Comparison of ENCODE assay signal across 8 cellular contexts in genomic region chr3:14123308-14124222, GRCh38. TPM values are rescaled to one million over a fixed set of nuclear protein-coding genes. Genes with fewer than 3 reads are reported as not detected.
DNase-seq lines count a peak whose midpoint lies in the region; ATAC-seq and TF ChIP-seq lines count a peak whose summit lies in the region.

No MANE protein-coding gene starts in this region.

- H3K4me3 ChIP-seq in Caco-2 (ENCODE audit: low read depth, low read length), result peak overlapping the region; percentile 95
- H3K4me3 ChIP-seq in OCI-LY7 (ENCODE audit: low read depth, low read length, poor library complexity, severe bottlenecking), result peak overlapping the region; percentile 93
- peak overlapping the region; percentile 97 for H3K4me3 ChIP-seq in epithelial cell of esophagus (ENCODE audit: low read length)
- H3K4me3 ChIP-seq in osteoblast (ENCODE audit: insufficient read depth, low read length), result peak overlapping the region; percentile 96

- peak overlapping the region; percentile 84 for H3K4me2 ChIP-seq in OCI-LY7 (ENCODE audit: low read length)
- peak overlapping the region; percentile 92 for H3K4me2 ChIP-seq in osteoblast (ENCODE audit: insufficient read depth, low read length)

- peaks cover 1% of the 10 kb centered on the region; the same call in 1 of the 2 replicates for H3K36me3 ChIP-seq in Caco-2 (ENCODE audit: control insufficient read depth, insufficient read depth, low read length)
- peaks cover 47% of the 10 kb centered on the region for H3K36me3 ChIP-seq in OCI-LY7 (ENCODE audit: insufficient read depth, low read length)
- H3K36me3 ChIP-seq in osteoblast (ENCODE audit: insufficient read depth, low read length), result peaks cover 14% of the 10 kb centered on the region

- BruUV-seq in Caco-2 (replicated peaks; lab: Mats Ljungman, UMichigan) (TSS peak; percentile 47), OCI-LY7 (replicated peaks; lab: Mats Ljungman, UMichigan) (TSS peak; percentile 59)

- H2AFZ ChIP-seq in OCI-LY7 (ENCODE audit: low read length) (peak overlapping the region; percentile 55), osteoblast (ENCODE audit: low read length) (peak overlapping the region; percentile 89)

- H3K9me3 Mint-ChIP-seq in Caco-2 (ENCODE audit: unreplicated experiment), result no peaks in the 10 kb centered on the region

- intact Hi-C loops in Caco-2 (cut with micrococcal nuclease; ENCODE audit: unreplicated experiment), result loop anchor here (1.0 to 10.0 kb wide), 3 partner anchors 55 to 469 kb away; partner anchors contain the start of genes LSM3 and XPC
- intact Hi-C loops in OCI-LY7 (cut with micrococcal nuclease; ENCODE audit: unreplicated experiment), result loop anchor here (1.0 to 10.0 kb wide), 4 partner anchors 55 to 824 kb away; partner anchors contain the start of genes LSM3, NR2C2 and XPC

- DNase-seq in Caco-2, result no peak
- peak; percentile 36 for DNase-seq in OCI-LY7 (ENCODE audit: low spot score)
- DNase-seq in epithelial cell of esophagus (ENCODE audit: low read depth), result peak; percentile 24
- no peak for DNase-seq in osteoblast (ENCODE audit: insufficient read length, low spot score, missing footprints)
- DNase-seq in GOT3 (lab: John Stamatoyannopoulos, UW), result no peak
- DNase-seq in HEK293T (ENCODE audit: extremely low spot score), result no peak
- DNase-seq in midbrain (lab: John Stamatoyannopoulos, UW), result no peak

- peaks cover 18% of the 10 kb centered on the region for H3K4me1 Mint-ChIP-seq in Caco-2 (ENCODE audit: low read depth, unreplicated experiment)

- H4K20me1 ChIP-seq in OCI-LY7 (ENCODE audit: insufficient read depth, low read length), result no peaks in the 10 kb centered on the region
- peaks cover 28% of the 10 kb centered on the region for H4K20me1 ChIP-seq in osteoblast (ENCODE audit: insufficient read depth, low read length)

- no peaks in the 10 kb centered on the region for H3K27me3 Mint-ChIP-seq in Caco-2 (ENCODE audit: insufficient read depth, unreplicated experiment)

- H3K79me2 ChIP-seq in OCI-LY7 (ENCODE audit: insufficient read depth, low read depth, low read length) (peaks cover 52% of the 10 kb centered on the region), osteoblast (ENCODE audit: insufficient read depth, low read length) (peaks cover 52% of the 10 kb centered on the region)

- H3K4me3 Mint-ChIP-seq in Caco-2 (ENCODE audit: unreplicated experiment), result peak overlapping the region; percentile 91

- CTCF ChIA-PET in Caco-2 (lab: Charles Lee), result interaction anchor here (2.7 kb wide), 2 partner anchors 9 to 228 kb away, joined by 11 to 56 read pairs; no protein-coding TSS in a partner anchor
- CTCF ChIA-PET in OCI-LY7 (lab: Charles Lee; ENCODE audit: unreplicated experiment), result interaction anchor here (0.6 to 1.3 kb wide), 2 partner anchors 55 to 527 kb away, joined by 3 to 4 read pairs; partner anchors contain the start of genes LSM3 and XPC
- CTCF ChIA-PET in HEK293T (lab: Yijun Ruan, JAX), result interaction anchor here (1.1 kb wide), 1 partner anchor 227 kb away, joined by 3 read pairs; no protein-coding TSS in a partner anchor

- peaks cover 24% of the 10 kb centered on the region for H3K36me3 Mint-ChIP-seq in Caco-2 (ENCODE audit: insufficient read depth, unreplicated experiment)

- peaks cover 12% of the 10 kb centered on the region; the same call in 1 of the 2 replicates for H3K4me1 ChIP-seq in Caco-2
- peaks cover 31% of the 10 kb centered on the region for H3K4me1 ChIP-seq in OCI-LY7 (ENCODE audit: insufficient read depth, low read length, poor library complexity, severe bottlenecking)
- peaks cover 21% of the 10 kb centered on the region for H3K4me1 ChIP-seq in osteoblast (ENCODE audit: insufficient read depth, low read length)

- TF ChIP-seq CTCF in Caco-2 (IDR thresholded peaks at IDR 0.05; ENCODE audit: insufficient read depth in 1 of 2, low read depth in 1 of 2, low read length in 1 of 2, severe bottlenecking in 1 of 2, unreplicated experiment in 1 of 2) (no peak), OCI-LY7 (conservative IDR thresholded peaks at IDR 0.05; ENCODE audit: low read length) (peak; percentile 67), epithelial cell of esophagus (IDR thresholded peaks at IDR 0.05; ENCODE audit: insufficient read depth, low read depth, low read length, missing control alignments) (peak; percentile 16), osteoblast (IDR thresholded peaks at IDR 0.05; ENCODE audit: extremely low read depth, low read depth, low read length) (no peak)

- H3K9me3 ChIP-seq in Caco-2 (no peaks in the 10 kb centered on the region), OCI-LY7 (ENCODE audit: low read length) (no peaks in the 10 kb centered on the region), osteoblast (ENCODE audit: low read depth, low read length) (no peaks in the 10 kb centered on the region)

- H3K27me3 ChIP-seq in Caco-2 (replicated peaks; ENCODE audit: control insufficient read depth, insufficient read depth, low read length), result no peaks in the 10 kb centered on the region
- H3K27me3 ChIP-seq in osteoblast (ENCODE audit: insufficient read depth, low read length), result no peaks in the 10 kb centered on the region

- ATAC-seq in GM18511 (IDR thresholded peaks at IDR 0.05; ENCODE audit: unreplicated experiment), result no peak

- H3K27ac ChIP-seq in OCI-LY7 (ENCODE audit: low read depth, low read length, poor library complexity, severe bottlenecking) (peak overlapping the region; percentile 69), osteoblast (ENCODE audit: low read depth, low read length) (peak overlapping the region; percentile 40)

- peak overlapping the region; percentile 94 for H3K27ac Mint-ChIP-seq in Caco-2 (ENCODE audit: unreplicated experiment)

- no peaks in the 10 kb centered on the region for H3K9me2 ChIP-seq in OCI-LY7 (ENCODE audit: insufficient read depth, low read length)

- POLR2A ChIA-PET in Caco-2 (lab: Charles Lee), result no interaction called here
- POLR2A ChIA-PET in OCI-LY7 (lab: Charles Lee), result interaction anchor here (0.6 to 3.7 kb wide), 7 partner anchors 12 to 271 kb away, joined by 3 to 20 read pairs (median 4); partner anchors contain the start of genes LSM3 and XPC
- POLR2A ChIA-PET in HEK293T (lab: Yijun Ruan, JAX), result interaction anchor here (1.0 to 1.6 kb wide), 3 partner anchors 10 to 55 kb away, joined by 4 to 6 read pairs (median 5); partner anchors contain the start of genes LSM3 and XPC

TF ChIP-seq in HEK293T, 16 proteins besides CTCF, POLR2A, EP300 and RAD21:
- TF ChIP-seq NFRKB (IDR thresholded peaks at IDR 0.05) (no peak), BHLHE40 (IDR thresholded peaks at IDR 0.05; ENCODE audit: borderline replicate concordance) (no peak), L3MBTL2 (conservative IDR thresholded peaks at IDR 0.05) (no peak)
TF ChIP-seq in HEK293T: peak in this region for 0.

RNA-seq across cellular contexts. Expression of gene CHCHD4, which starts 1.1 kb away (rescaled TPM):
- total RNA-seq in Caco-2 (2022) (15.3 and 15.9 TPM in 2 replicates), OCI-LY7 (2022) (26.9 and 27.1 TPM in 2 replicates), osteoblast (9.1 and 10.1 TPM in 2 replicates)
- total RNA-seq in OCI-LY7 (2014; rRNA removed; shearing (Covaris generic)), result 19.8 and 24.7 TPM in 2 replicates

RNA-seq across cellular contexts. Expression of gene TMEM43, which starts 1.3 kb away (rescaled TPM):
- total RNA-seq in Caco-2 (2022), result 33.0 and 35.2 TPM in 2 replicates
- 22.2 and 23.3 TPM in 2 replicates for total RNA-seq in OCI-LY7 (2014; rRNA removed; shearing (Covaris generic))
- total RNA-seq in OCI-LY7 (2022), result 19.6 and 19.7 TPM in 2 replicates
- 138 and 145 TPM in 2 replicates for total RNA-seq in osteoblast

RNA-seq across cellular contexts. Expression of gene XPC, which starts 54.8 kb away (rescaled TPM):
- 31.0 and 33.1 TPM in 2 replicates for total RNA-seq in Caco-2 (2022)
- total RNA-seq in OCI-LY7 (2014; rRNA removed; shearing (Covaris generic)), result 22.7 and 30.2 TPM in 2 replicates
- total RNA-seq in OCI-LY7 (2022), result 38.6 and 44.1 TPM in 2 replicates
- 50.1 and 52.1 TPM in 2 replicates for total RNA-seq in osteoblast

RNA-seq across cellular contexts. Expression of gene LSM3, which starts 55.1 kb away (rescaled TPM):
- total RNA-seq in Caco-2 (2022), result 19.1 and 20.5 TPM in 2 replicates
- 12.4 and 15.6 TPM in 2 replicates for total RNA-seq in OCI-LY7 (2014; rRNA removed; shearing (Covaris generic))
- 21.0 and 21.9 TPM in 2 replicates for total RNA-seq in OCI-LY7 (2022)
- 5.1 and 5.6 TPM in 2 replicates for total RNA-seq in osteoblast

Comparison
In these comparisons a context has a peak if more than half of its experiments do, and no peak if none do; other contexts are left out.
1. DNase-seq: peak in OCI-LY7 (single experiment) and epithelial cell of esophagus (single experiment); none in Caco-2 (0 of 2), osteoblast (single experiment), GOT3 (single experiment), HEK293T (single experiment) and midbrain (single experiment).
2. CTCF ChIP-seq: peak in OCI-LY7 (single experiment) and epithelial cell of esophagus (single experiment); none in Caco-2 (0 of 2) and osteoblast (single experiment).
3. Peak in every context shown above with its lines, with median percentiles within 50 percentile points of each other: H3K4me3 ChIP-seq.